In genomic region chr21:42348762-42349161, GRCh38 we compare ENCODE assay signal across 1 cellular context.
TF ChIP-seq lines count a peak whose summit lies in the region.

No MANE protein-coding gene starts in this region.

TF ChIP-seq in H1, 55 proteins besides CTCF, POLR2A, EP300 and RAD21:
- TF ChIP-seq TAF1 (IDR thresholded peaks at IDR 0.05; ENCODE audit: low read depth, low read length) = no peak
- TF ChIP-seq BRCA1 (IDR thresholded peaks at IDR 0.05; ENCODE audit: low read depth, low read length) = peak; percentile 0
- TF ChIP-seq HDAC6 (IDR thresholded peaks at IDR 0.05; ENCODE audit: low read depth, low read length) = no peak
- no peak for TF ChIP-seq CHD2 (IDR thresholded peaks at IDR 0.05; ENCODE audit: low read length)
- TF ChIP-seq SP4 (IDR thresholded peaks at IDR 0.05; ENCODE audit: low read length) = no peak
- no peak for TF ChIP-seq KDM4A (IDR thresholded peaks at IDR 0.05; ENCODE audit: low read depth, low read length, severe bottlenecking)
- no peak for TF ChIP-seq ATF2 (IDR thresholded peaks at IDR 0.05; ENCODE audit: low read length)
- no peak for TF ChIP-seq EZH2 (IDR thresholded peaks at IDR 0.05; ENCODE audit: low read depth, low read length, severe bottlenecking)
